In genomic region chr11:10746871-10747270, GRCh38 we compare ENCODE assay signal across 29 cellular contexts. TPM values are rescaled to one million over a fixed set of nuclear protein-coding genes. Genes with fewer than 3 reads are reported as not detected.
"Had no signal": no experiment of that assay in that cellular context is flagged by ENCODE, and none has a peak within 500 bp of the region (broad histone marks: within the 10 kb centered on the region; RNA-seq: fewer than 3 reads in every experiment).

No MANE protein-coding gene starts in this region.

- H3K9me3 ChIP-seq: colonic mucosa, gastrocnemius medialis, left lung, prostate gland, right atrium auricular region, suprapubic skin, transverse colon had no signal

- H3K4me2 ChIP-seq: neural progenitor cell, smooth muscle cell had no signal

- H3K9ac ChIP-seq: neural progenitor cell, parathyroid adenoma had no signal

- DNase-seq: colonic mucosa; effector CD8-positive, alpha-beta T cell; endodermal cell; foreskin fibroblast; gastrocnemius medialis; head of caudate nucleus; kidney; left cardiac atrium; left lung; mammary epithelial cell; mesendoderm; midbrain; naive thymus-derived CD4-positive, alpha-beta T cell; stimulated activated CD4-positive, alpha-beta T cell treated with anti-CD3 and anti-CD28 coated beads, Interleukin-12 subunit alpha, Interleukin-12 subunit beta, amount 100 ng/mL, for 4 hours; stimulated activated CD4-positive, alpha-beta T cell treated with anti-CD3 and anti-CD28 coated beads, Interleukin-1b, Interleukin-23, amount 100 ng/mL, for 48 hours; stimulated activated CD4-positive, alpha-beta T cell treated with anti-CD3 and anti-CD28 coated beads, Interleukin-4, amount 100 ng/mL, for 1 hour; stimulated activated CD8-positive, alpha-beta memory T cell treated with anti-CD3 and anti-CD28 coated beads, Interleukin-4, amount 100 ng/mL, for 48 hours; stimulated activated naive CD4-positive, alpha-beta T cell; stimulated activated naive CD8-positive, alpha-beta T cell treated with anti-CD3 and anti-CD28 coated beads, Interleukin-15, amount 100 ng/mL, for 72 hours; transverse colon had no signal

- H3K4me1 ChIP-seq: colonic mucosa, prostate gland had no signal

- H2AFZ ChIP-seq: neural progenitor cell, parathyroid adenoma had no signal

- H3K36me3 ChIP-seq: colonic mucosa, gastrocnemius medialis, left lung, neural progenitor cell, prostate gland, right atrium auricular region, suprapubic skin, transverse colon had no signal

- H3K4me3 ChIP-seq: colonic mucosa, gastrocnemius medialis, left lung, neural progenitor cell, prostate gland, right atrium auricular region, smooth muscle cell, suprapubic skin, transverse colon had no signal

- H3K79me2 ChIP-seq: parathyroid adenoma had no signal

- H3K27me3 ChIP-seq: colonic mucosa, gastrocnemius medialis, left lung, neural progenitor cell, right atrium auricular region, suprapubic skin, transverse colon had no signal

- H3K27ac ChIP-seq: colonic mucosa, epithelial cell of prostate, left lung, neural progenitor cell, parathyroid adenoma, prostate gland, right atrium auricular region, suprapubic skin, transverse colon had no signal

- ATAC-seq: esophagus mucosa; gastrocnemius medialis; left cardiac atrium; left lung; naive thymus-derived CD4-positive, alpha-beta T cell; sciatic nerve; stimulated activated naive CD8-positive, alpha-beta T cell treated with anti-CD3 and anti-CD28 coated beads, Interleukin-15, amount 100 ng/mL, for 72 hours had no signal

RNA-seq across cellular contexts. Expression of gene IRAG1, which starts 53.3 kb away (rescaled TPM):
- polyA plus RNA-seq: naive thymus-derived CD4-positive, alpha-beta T cell had no signal
